ENCODE assay signal across 8 cellular contexts in the genomic region with DNA sequence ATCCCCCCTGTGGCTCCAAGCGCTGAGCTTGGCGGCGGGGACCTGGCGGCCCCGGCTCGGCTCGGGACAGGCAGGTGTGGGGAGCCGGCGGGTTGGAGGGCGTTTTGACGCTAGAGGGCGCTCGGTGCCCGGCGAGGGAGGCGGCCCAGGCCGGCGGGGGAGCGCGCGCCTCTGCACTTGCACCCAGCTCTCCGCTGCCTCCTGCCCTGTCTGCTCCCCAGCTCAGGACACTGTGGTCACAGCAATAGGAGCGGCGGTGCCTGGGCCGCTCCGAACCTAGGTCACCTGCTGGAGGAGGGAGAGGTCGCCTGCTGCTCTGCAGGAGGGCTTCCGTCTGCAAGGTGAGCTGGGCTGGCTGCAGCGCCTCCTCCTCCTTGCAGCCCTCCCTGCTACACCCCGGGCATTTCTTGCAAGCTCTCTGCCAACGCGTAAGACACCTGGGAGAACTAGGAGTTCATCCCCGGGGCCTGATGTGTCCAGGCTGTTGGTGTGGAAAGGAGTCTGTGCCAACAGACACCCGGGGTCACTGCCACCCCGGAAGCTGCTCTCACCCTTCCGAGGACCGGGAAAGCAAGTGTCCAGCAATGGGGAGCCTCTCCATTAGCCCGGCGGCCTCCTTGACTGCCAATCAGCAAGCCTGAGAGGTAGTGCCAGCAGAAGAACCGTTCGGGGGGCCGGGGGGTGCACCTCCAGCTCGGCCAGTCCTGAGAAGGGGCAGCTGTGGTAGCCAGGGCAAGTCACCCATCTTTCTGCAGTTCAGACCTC.
A peak's percentile ranks its signal among the peaks of the same experiment; 100 is the strongest.
DNase-seq lines count a peak whose midpoint lies in the region; ATAC-seq and TF ChIP-seq lines count a peak whose summit lies in the region.

No MANE protein-coding gene starts in this region.

- ATAC-seq in activated CD8-positive, alpha-beta T cell treated with anti-CD3 and anti-CD28 coated beads, Interleukin-2, amount 10 ng/mL, durations not matched to agents 7 days and 5 days = peak; percentile 68
- no peak for ATAC-seq in GM18519 (IDR thresholded peaks at IDR 0.05; ENCODE audit: low FRiP score, unreplicated experiment)
- no peak for ATAC-seq in GM21526 (IDR thresholded peaks at IDR 0.05; ENCODE audit: low FRiP score, unreplicated experiment)

- no peak overlapping the region for H3K4me3 Mint-ChIP-seq in activated CD8-positive, alpha-beta T cell treated with anti-CD3 and anti-CD28 coated beads, Interleukin-2, amount 10 ng/mL, durations not matched to agents 7 days and 5 days
- H3K4me3 Mint-ChIP-seq in osteocyte (ENCODE audit: unreplicated experiment) = no peak overlapping the region

- peaks cover 11% of the 10 kb centered on the region for H3K9me3 Mint-ChIP-seq in activated CD8-positive, alpha-beta T cell treated with anti-CD3 and anti-CD28 coated beads, Interleukin-2, amount 10 ng/mL, durations not matched to agents 7 days and 5 days (ENCODE audit: insufficient read depth)
- peaks cover 10% of the 10 kb centered on the region for H3K9me3 Mint-ChIP-seq in osteocyte (ENCODE audit: unreplicated experiment)

- TF ChIP-seq CTCF in osteocyte (IDR thresholded peaks at IDR 0.05) = peak; percentile 75

- POLR2A ChIA-PET in activated CD8-positive, alpha-beta T cell treated with anti-CD3 and anti-CD28 coated beads, Interleukin-2, amount 10 ng/mL, durations not matched to agents 7 days and 5 days (lab: Charles Lee) = no interaction called here

- CTCF ChIA-PET in activated CD8-positive, alpha-beta T cell treated with anti-CD3 and anti-CD28 coated beads, Interleukin-2, amount 10 ng/mL, durations not matched to agents 7 days and 5 days (lab: Charles Lee) = interaction anchor here (0.8 to 1.5 kb wide), 5 partner anchors 9 to 742 kb away, joined by 3 to 6 read pairs (median 3); no protein-coding TSS in a partner anchor

- H3K36me3 Mint-ChIP-seq in activated CD8-positive, alpha-beta T cell treated with anti-CD3 and anti-CD28 coated beads, Interleukin-2, amount 10 ng/mL, durations not matched to agents 7 days and 5 days (ENCODE audit: low read depth) = no peaks in the 10 kb centered on the region
- H3K36me3 Mint-ChIP-seq in osteocyte (ENCODE audit: unreplicated experiment) = no peaks in the 10 kb centered on the region

- no peak overlapping the region for H3K27ac Mint-ChIP-seq in activated CD8-positive, alpha-beta T cell treated with anti-CD3 and anti-CD28 coated beads, Interleukin-2, amount 10 ng/mL, durations not matched to agents 7 days and 5 days
- no peak overlapping the region for H3K27ac Mint-ChIP-seq in osteocyte (ENCODE audit: unreplicated experiment)

- peak; percentile 22 for DNase-seq in GDM1 (lab: John Stamatoyannopoulos, UW)
- DNase-seq in KG1 (lab: John Stamatoyannopoulos, UW) = peak; percentile 55
- peak; percentile 51 for DNase-seq in activated CD8-positive, alpha-beta T cell treated with anti-CD3 and anti-CD28 coated beads, Interleukin-2, amount 10 ng/mL, durations not matched to agents 7 days and 5 days
- DNase-seq in globus pallidus (ENCODE audit: low spot score) = peak; percentile 26
- peak; percentile 86 for DNase-seq in osteocyte (ENCODE audit: extremely low spot score, unreplicated experiment)
- DNase-seq in kidney glomerular epithelial cell (lab: John Stamatoyannopoulos, UW) = no peak

- no peaks in the 10 kb centered on the region for H3K4me1 Mint-ChIP-seq in activated CD8-positive, alpha-beta T cell treated with anti-CD3 and anti-CD28 coated beads, Interleukin-2, amount 10 ng/mL, durations not matched to agents 7 days and 5 days (ENCODE audit: low read depth)
- H3K4me1 Mint-ChIP-seq in osteocyte (ENCODE audit: unreplicated experiment) = no peaks in the 10 kb centered on the region

- H3K27me3 Mint-ChIP-seq in activated CD8-positive, alpha-beta T cell treated with anti-CD3 and anti-CD28 coated beads, Interleukin-2, amount 10 ng/mL, durations not matched to agents 7 days and 5 days (ENCODE audit: low read depth) = no peaks in the 10 kb centered on the region
- H3K27me3 Mint-ChIP-seq in osteocyte (ENCODE audit: unreplicated experiment) = peaks cover 10% of the 10 kb centered on the region
